ENCODE assay signal across 8 cellular contexts in the genomic region with DNA sequence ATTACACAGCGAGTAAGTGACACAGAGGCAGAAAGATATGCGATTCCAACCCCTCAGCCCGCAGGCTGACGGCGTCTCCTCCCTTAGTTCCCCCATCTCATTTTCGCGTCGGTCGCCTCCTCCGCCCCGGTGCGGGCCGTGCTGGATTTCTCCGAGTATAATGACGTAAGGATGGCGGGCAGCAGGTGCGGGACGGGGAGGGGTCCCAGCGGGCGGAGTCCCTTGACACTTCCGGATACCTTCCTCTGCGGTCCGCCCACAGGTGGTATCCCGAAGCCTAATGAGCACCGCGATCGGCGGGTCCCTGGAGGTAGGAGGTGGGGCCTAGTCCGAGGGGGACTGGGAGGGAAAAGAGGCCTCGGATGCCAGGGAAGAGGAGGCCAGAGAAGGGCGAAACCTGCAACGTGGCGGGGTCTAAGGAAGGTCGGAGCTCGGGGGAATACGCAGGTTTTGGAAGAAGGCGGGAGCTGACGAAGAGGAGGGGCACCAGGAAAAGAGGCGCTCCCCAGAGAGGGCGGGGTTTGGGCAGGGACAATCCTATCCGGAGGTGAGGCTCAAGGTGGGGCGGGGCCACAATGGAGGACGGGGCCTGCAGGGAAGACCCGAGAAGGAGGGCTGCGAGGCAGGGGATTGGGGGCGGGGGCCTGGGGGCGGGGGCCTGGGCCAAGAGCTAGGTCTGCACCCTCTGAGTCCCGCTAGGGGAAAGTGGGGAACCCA. TPM values are rescaled to one million over a fixed set of nuclear protein-coding genes. Genes with fewer than 3 reads are reported as not detected.
DNase-seq lines count a peak whose midpoint lies in the region; ATAC-seq and TF ChIP-seq lines count a peak whose summit lies in the region.

No MANE protein-coding gene starts in this region.

- intact Hi-C loops in spleen (cut with DNase I; ENCODE audit: low total_unique reads) = no loop called here

- H3K4me3 ChIP-seq in HUES64 (ENCODE audit: low read length) = peak overlapping the region; percentile 69
- H3K4me3 ChIP-seq in RWPE2 (ENCODE audit: severe bottlenecking) = peak overlapping the region; percentile 69
- peak overlapping the region; percentile 66; the same call in 1 of the 2 replicates for H3K4me3 ChIP-seq in iPS DF 6.9 (ENCODE audit: low read length)
- H3K4me3 ChIP-seq in spleen = peak overlapping the region; percentile 45 to 81 (median 53)

- no peak for TF ChIP-seq POLR2A in spleen (IDR thresholded peaks at IDR 0.05)

- no peaks in the 10 kb centered on the region for H3K36me3 Mint-ChIP-seq in activated naive CD8-positive, alpha-beta T cell treated with anti-CD3 and anti-CD28 coated beads for 36 hours

- H3K4me1 ChIP-seq in HUES64 (ENCODE audit: insufficient read depth, low read length) (peaks cover 5% of the 10 kb centered on the region; the same call in 1 of the 2 replicates), RWPE2 (ENCODE audit: insufficient read depth, poor library complexity, severe bottlenecking) (no peaks in the 10 kb centered on the region), iPS DF 6.9 (ENCODE audit: control insufficient read depth, insufficient read depth, low read length) (peaks cover 2% of the 10 kb centered on the region), spleen (peaks cover 0 to 19% (median 10%) of the 10 kb centered on the region in 6 donors)

- H3K27me3 ChIP-seq in HUES64 (ENCODE audit: insufficient read depth, low read length) (peaks cover 43% of the 10 kb centered on the region), RWPE2 (ENCODE audit: insufficient read depth, poor library complexity, severe bottlenecking) (no peaks in the 10 kb centered on the region), iPS DF 6.9 (ENCODE audit: control insufficient read depth, insufficient read depth, low read length) (no peaks in the 10 kb centered on the region; the same call in 1 of the 2 replicates), spleen (replicated peaks in 1 of 7) (peaks cover 4 to 99% (median 41%) of the 10 kb centered on the region in 7 donors)

- peaks cover 66% of the 10 kb centered on the region for H3K27me3 Mint-ChIP-seq in activated naive CD8-positive, alpha-beta T cell treated with anti-CD3 and anti-CD28 coated beads for 36 hours

- H3K27ac Mint-ChIP-seq in activated naive CD8-positive, alpha-beta T cell treated with anti-CD3 and anti-CD28 coated beads for 36 hours = no peak overlapping the region

- no peaks in the 10 kb centered on the region; the same call in 1 of the 2 replicates for H3K36me3 ChIP-seq in HUES64 (ENCODE audit: insufficient read depth, low read length)
- H3K36me3 ChIP-seq in RWPE2 (ENCODE audit: low read depth) = no peaks in the 10 kb centered on the region
- no peaks in the 10 kb centered on the region for H3K36me3 ChIP-seq in iPS DF 6.9 (ENCODE audit: control insufficient read depth, insufficient read depth, low read length)
- no peaks in the 10 kb centered on the region for H3K36me3 ChIP-seq in spleen

- H3K9me3 ChIP-seq in HUES64 (ENCODE audit: insufficient read depth, low read depth, low read length) (no peaks in the 10 kb centered on the region), RWPE2 (ENCODE audit: severe bottlenecking) (no peaks in the 10 kb centered on the region), iPS DF 6.9 (ENCODE audit: control insufficient read depth, insufficient read depth, low read length) (no peaks in the 10 kb centered on the region), spleen (no peaks in the 10 kb centered on the region)

- peak; percentile 76 for DNase-seq in DMS 273 treated with DMSO at 0.1 percent for 48 hours (lab: John Stamatoyannopoulos, UW)
- peak; percentile 98 for DNase-seq in RWPE2 (ENCODE audit: low spot score)
- DNase-seq in activated naive CD8-positive, alpha-beta T cell treated with anti-CD3 and anti-CD28 coated beads for 36 hours = peak; percentile 65
- peak; percentile 90 for DNase-seq in iPS DF 6.9 (ENCODE audit: low read depth, low spot score)
- peak; percentile 86 for DNase-seq in spleen
- no peak for DNase-seq in amniotic stem cell (lab: John Stamatoyannopoulos, UW)

- peak overlapping the region; percentile 82 for H3K4me3 Mint-ChIP-seq in activated naive CD8-positive, alpha-beta T cell treated with anti-CD3 and anti-CD28 coated beads for 36 hours

- peak overlapping the region; percentile 79 for H3K9ac ChIP-seq in HUES64 (ENCODE audit: low read depth, low read length)

- H3K9me3 Mint-ChIP-seq in activated naive CD8-positive, alpha-beta T cell treated with anti-CD3 and anti-CD28 coated beads for 36 hours = no peaks in the 10 kb centered on the region

- H3K27ac ChIP-seq in HUES64 (ENCODE audit: low read depth, low read length) = peak overlapping the region; percentile 76; the same call in 1 of the 2 replicates
- peak overlapping the region; percentile 29 for H3K27ac ChIP-seq in RWPE2 (ENCODE audit: poor library complexity, severe bottlenecking)
- H3K27ac ChIP-seq in iPS DF 6.9 (ENCODE audit: low read length) = no peak overlapping the region
- H3K27ac ChIP-seq in spleen = peak overlapping the region in 6 of 8 donors; percentile 29 to 76 (median 60)

- TF ChIP-seq CTCF in RWPE2 (IDR thresholded peaks at IDR 0.05; ENCODE audit: poor library complexity, severe bottlenecking) (no peak), spleen (IDR thresholded peaks at IDR 0.05 in 8 of 11, conservative IDR thresholded peaks at IDR 0.05 in 3 of 11) (no peak)

- under 1% methylated on average over 46 of the region's 48 CpGs for whole genome bisulfite sequencing in HUES64
- WGBS in iPS DF 6.9 (ENCODE audit: insufficient coverage, insufficient read length) = no CpG with 5 or more reads among the region's 48 CpGs
- WGBS in spleen, 5 donors = 1 to 2% (median 2%) methylated on average over 46 to 48 of the region's 48 CpGs

- ATAC-seq in GM21526 (IDR thresholded peaks at IDR 0.05; ENCODE audit: low FRiP score, unreplicated experiment) (peak; percentile 61), RWPE2 (ENCODE audit: low read depth) (peak; percentile 88)

- H3K4me1 Mint-ChIP-seq in activated naive CD8-positive, alpha-beta T cell treated with anti-CD3 and anti-CD28 coated beads for 36 hours = peaks cover 7% of the 10 kb centered on the region

RNA-seq across cellular contexts. Expression of a gene that starts 3.6 kb away (rescaled TPM):
- 8.0 TPM for polyA plus RNA-seq in HUES64 (2013, experiment 1 of 2)
- polyA plus RNA-seq in HUES64 (2013, experiment 2 of 2) = 8.5 TPM
- under 1 TPM; 0.38 to 0.54 TPM for total RNA-seq in activated naive CD8-positive, alpha-beta T cell treated with anti-CD3 and anti-CD28 coated beads for 36 hours
- 1 to 10 TPM in 4 of 7 donors, under 1 TPM in 3; 0.46 to 6.0 (median 1.5) TPM for total RNA-seq in spleen
- under 1 TPM; 0.09 to 0.96 (median 0.39) TPM for polyA plus RNA-seq in spleen
